1 cellular context compared by ENCODE assay signal in the genomic region with DNA sequence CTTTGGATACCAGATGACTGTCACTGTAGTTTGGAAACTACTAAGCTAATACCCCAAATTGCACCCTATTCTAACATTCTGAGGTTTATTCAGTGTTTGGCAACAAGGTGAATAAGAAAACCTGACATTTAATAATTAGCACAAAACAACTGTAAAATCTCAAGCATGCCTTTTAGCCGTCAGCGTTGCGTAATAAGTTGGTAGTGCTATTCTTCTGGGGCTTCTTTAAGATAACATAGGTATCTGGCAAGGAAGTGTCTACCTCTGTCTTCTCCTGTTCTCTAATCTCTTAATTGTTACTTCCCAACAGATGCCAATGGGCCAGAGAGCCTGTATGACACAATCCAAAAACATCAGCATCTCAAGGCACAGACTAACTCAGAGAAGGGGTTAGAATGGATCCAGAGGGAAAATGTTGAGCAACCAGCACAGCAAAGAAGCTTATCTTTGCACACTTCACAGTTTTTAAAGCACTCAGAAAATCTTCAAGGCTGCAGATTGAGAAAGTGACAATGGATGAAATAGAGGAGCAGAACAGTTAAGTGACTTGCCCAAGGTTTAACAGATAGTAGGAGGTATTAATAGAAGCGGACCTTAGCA.
TF ChIP-seq lines count a peak whose summit lies in the region.

No MANE protein-coding gene starts in this region.

TF ChIP-seq in IMR-90, 13 proteins besides CTCF, POLR2A, EP300 and RAD21:
- TF ChIP-seq FOS (IDR thresholded peaks at IDR 0.05; ENCODE audit: low read depth, low read length) (no peak), CEBPB (IDR thresholded peaks at IDR 0.05; ENCODE audit: low read depth, low read length) (peak; percentile 81)
